In genomic region chr21:32795376-32795775, GRCh38 we compare ENCODE assay signal across 23 cellular contexts.
"Had no signal": no experiment of that assay in that cellular context is flagged by ENCODE, and none has a peak within 500 bp of the region (broad histone marks: within the 10 kb centered on the region; RNA-seq: fewer than 3 reads in every experiment).

No MANE protein-coding gene starts in this region.

- H3K9me3 ChIP-seq: colonic mucosa, esophagus squamous epithelium, heart right ventricle, lower lobe of right lung, SK-N-SH, spleen, tibial artery had no signal

- H3K27ac Mint-ChIP-seq: activated CD8-positive, alpha-beta T cell treated with anti-CD3 and anti-CD28 coated beads, Interleukin-2, amount 10 ng/mL, durations not matched to agents 7 days and 5 days; activated naive CD8-positive, alpha-beta T cell treated with anti-CD3 and anti-CD28 coated beads, Interleukin-2, amount 50 U/mL, for 24 hours; activated T-helper 1 cell treated with anti-CD3 and anti-CD28 coated beads, Interleukin-12 subunit alpha, Interleukin-12 subunit beta, Interleukin-2, Interleukin-4 antibody, amounts not matched to agents 30 ng/mL and 10 ng/mL and 1 ng/mL, durations not matched to agents 14 hours and 24 hours and 36 hours; mesothelial cell of epicardium; stimulated activated naive CD8-positive, alpha-beta T cell treated with anti-CD3 and anti-CD28 coated beads, Interleukin-15, Interleukin-2, amounts not matched to agents 100 ng/mL and 50 ng/mL, for 24 hours; T-helper 2 cell treated with Interferon-gamma antibody and Interleukin-4, amounts not matched to agents 5 μg/mL and 100 μg/mL, for 36 hours had no signal

- H3K27me3 Mint-ChIP-seq: activated naive CD8-positive, alpha-beta T cell treated with anti-CD3 and anti-CD28 coated beads, Interleukin-2, amount 50 U/mL, for 24 hours; central memory CD8-positive, alpha-beta T cell; stimulated activated naive CD8-positive, alpha-beta T cell treated with anti-CD3 and anti-CD28 coated beads, Interleukin-15, Interleukin-2, amounts not matched to agents 100 ng/mL and 50 ng/mL, for 24 hours had no signal

- H3K4me1 Mint-ChIP-seq: activated naive CD8-positive, alpha-beta T cell treated with anti-CD3 and anti-CD28 coated beads, Interleukin-2, amount 50 U/mL, for 24 hours; central memory CD8-positive, alpha-beta T cell had no signal

- H3K27me3 ChIP-seq: colonic mucosa, esophagus squamous epithelium, heart right ventricle, spleen, tibial artery had no signal

- H3K27ac ChIP-seq: colonic mucosa, heart right ventricle, lower lobe of right lung, spleen, tibial artery, VCaP had no signal

- H3K4me2 ChIP-seq: SK-N-SH had no signal

- H3K9me3 Mint-ChIP-seq: activated naive CD8-positive, alpha-beta T cell treated with anti-CD3 and anti-CD28 coated beads, Interleukin-2, amount 50 U/mL, for 24 hours; activated T-helper 1 cell treated with anti-CD3 and anti-CD28 coated beads, Interleukin-12 subunit alpha, Interleukin-12 subunit beta, Interleukin-2, Interleukin-4 antibody, amounts not matched to agents 30 ng/mL and 10 ng/mL and 1 ng/mL, durations not matched to agents 14 hours and 24 hours and 36 hours; central memory CD8-positive, alpha-beta T cell; mesothelial cell of epicardium; nephron; stimulated activated naive CD8-positive, alpha-beta T cell treated with anti-CD3 and anti-CD28 coated beads, Interleukin-15, Interleukin-2, amounts not matched to agents 100 ng/mL and 50 ng/mL, for 24 hours; T-helper 2 cell treated with Interferon-gamma antibody and Interleukin-4, amounts not matched to agents 5 μg/mL and 100 μg/mL, for 36 hours had no signal

- H3K36me3 ChIP-seq: colonic mucosa, esophagus squamous epithelium, heart right ventricle, lower lobe of right lung, spleen, tibial artery had no signal

- H3K4me3 Mint-ChIP-seq: activated CD8-positive, alpha-beta T cell treated with anti-CD3 and anti-CD28 coated beads, Interleukin-2, amount 10 ng/mL, durations not matched to agents 7 days and 5 days; activated naive CD8-positive, alpha-beta T cell treated with anti-CD3 and anti-CD28 coated beads, Interleukin-2, amount 50 U/mL, for 24 hours; activated T-helper 1 cell treated with anti-CD3 and anti-CD28 coated beads, Interleukin-12 subunit alpha, Interleukin-12 subunit beta, Interleukin-2, Interleukin-4 antibody, amounts not matched to agents 30 ng/mL and 10 ng/mL and 1 ng/mL, durations not matched to agents 14 hours and 24 hours and 36 hours; central memory CD8-positive, alpha-beta T cell; mesothelial cell of epicardium; stimulated activated naive CD8-positive, alpha-beta T cell treated with anti-CD3 and anti-CD28 coated beads, Interleukin-15, Interleukin-2, amounts not matched to agents 100 ng/mL and 50 ng/mL, for 24 hours; T-helper 2 cell treated with Interferon-gamma antibody and Interleukin-4, amounts not matched to agents 5 μg/mL and 100 μg/mL, for 36 hours had no signal

- H3K9ac ChIP-seq: SK-N-SH had no signal

- DNase-seq: activated CD4-positive, alpha-beta T cell treated with anti-CD3 and anti-CD28 coated beads, Interleukin-2, amount 50 U/mL, for 1 hour; activated CD8-positive, alpha-beta T cell treated with anti-CD3 and anti-CD28 coated beads, Interleukin-2, amount 10 ng/mL, durations not matched to agents 7 days and 5 days; activated gamma-delta T cell; activated naive CD4-positive, alpha-beta T cell treated with anti-CD3 and anti-CD28 coated beads, Interleukin-2, amount 50 U/mL, for 16 hours; activated naive CD8-positive, alpha-beta T cell treated with anti-CD3 and anti-CD28 coated beads, Interleukin-2, amount 50 U/mL, for 24 hours; colonic mucosa; esophagus squamous epithelium; heart right ventricle; islet precursor cell; left colon; lower lobe of right lung; SK-N-SH; spleen; stimulated activated CD4-positive, alpha-beta T cell treated with anti-CD3 and anti-CD28 coated beads, Interleukin-4, amount 100 ng/mL, for 4 hours; tibial artery had no signal

- H3K36me3 Mint-ChIP-seq: mesothelial cell of epicardium had no signal

- H3K4me3 ChIP-seq: colonic mucosa, esophagus squamous epithelium, heart right ventricle, lower lobe of right lung, spleen, tibial artery had no signal

- H3K4me1 ChIP-seq: colonic mucosa, lower lobe of right lung, tibial artery had no signal

- ATAC-seq: activated CD4-positive, CD25-positive, alpha-beta regulatory T cell treated with anti-CD3 and anti-CD28 coated beads, Interleukin-2, amount 50 U/mL, for 24 hours; activated CD8-positive, alpha-beta T cell treated with anti-CD3 and anti-CD28 coated beads, Interleukin-2, amount 10 ng/mL, durations not matched to agents 7 days and 5 days; activated naive CD8-positive, alpha-beta T cell treated with anti-CD3 and anti-CD28 coated beads, Interleukin-2, amount 50 U/mL, for 24 hours; left colon; lower lobe of right lung had no signal
